In the genomic region with DNA sequence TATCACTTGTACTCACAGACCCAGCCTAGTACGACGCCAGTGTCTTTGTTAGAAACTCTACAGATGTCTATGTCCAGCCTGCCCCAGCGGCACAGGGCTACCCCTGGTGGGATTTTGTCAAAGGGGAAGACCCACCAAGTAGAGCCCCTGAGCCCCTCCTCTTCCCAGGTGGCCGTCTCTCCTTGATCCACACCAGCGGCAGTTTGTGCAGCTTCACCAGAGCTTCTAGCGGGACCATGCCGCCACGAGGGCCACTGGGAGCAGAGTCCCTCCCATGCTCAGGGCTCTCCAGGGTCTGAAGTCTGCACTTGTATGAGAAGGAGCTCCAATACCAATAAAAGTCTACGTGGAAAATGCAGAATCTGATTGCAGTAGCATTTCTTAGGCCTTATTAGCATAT, we compare ENCODE assay signal across 26 cellular contexts.
"Had no signal": no experiment of that assay in that cellular context is flagged by ENCODE, and none has a peak within 500 bp of the region (broad histone marks: within the 10 kb centered on the region; RNA-seq: fewer than 3 reads in every experiment).

No MANE protein-coding gene starts in this region.

- FAIRE-seq: astrocyte, colon, RCC 7860 had no signal

- H3K27ac Mint-ChIP-seq: activated CD8-positive, alpha-beta T cell treated with anti-CD3 and anti-CD28 coated beads for 36 hours; activated naive CD8-positive, alpha-beta T cell; activated T-cell treated with anti-CD3 and anti-CD28 coated beads, Interleukin-2, amount 50 U/mL, for 24 hours; activated T-helper 1 cell treated with anti-CD3 and anti-CD28 coated beads, Interleukin-12 subunit alpha, Interleukin-12 subunit beta, Interleukin-2, Interleukin-4 antibody, amounts not matched to agents 30 ng/mL and 10 ng/mL and 1 ng/mL, durations not matched to agents 14 hours and 24 hours and 36 hours had no signal

- H3K4me3 Mint-ChIP-seq: activated CD8-positive, alpha-beta T cell treated with anti-CD3 and anti-CD28 coated beads for 36 hours; activated naive CD8-positive, alpha-beta T cell; activated T-cell treated with anti-CD3 and anti-CD28 coated beads, Interleukin-2, amount 50 U/mL, for 24 hours; activated T-helper 1 cell treated with anti-CD3 and anti-CD28 coated beads, Interleukin-12 subunit alpha, Interleukin-12 subunit beta, Interleukin-2, Interleukin-4 antibody, amounts not matched to agents 30 ng/mL and 10 ng/mL and 1 ng/mL, durations not matched to agents 14 hours and 24 hours and 36 hours; T-helper 1 cell treated with Interleukin-12 subunit alpha and Interleukin-12 subunit beta and Interleukin-4 antibody, amounts not matched to agents 30 μg/mL and 1 μg/mL, for 36 hours had no signal

- H3K27me3 Mint-ChIP-seq: activated CD8-positive, alpha-beta T cell treated with anti-CD3 and anti-CD28 coated beads for 36 hours; activated naive CD8-positive, alpha-beta T cell; activated T-cell treated with anti-CD3 and anti-CD28 coated beads, Interleukin-2, amount 50 U/mL, for 24 hours had no signal

- ATAC-seq: activated CD4-positive, CD25-positive, alpha-beta regulatory T cell treated with anti-CD3 and anti-CD28 coated beads, Interleukin-2, amount 50 U/mL, for 24 hours; activated CD8-positive, alpha-beta T cell treated with anti-CD3 and anti-CD28 coated beads for 36 hours; PC-3 had no signal

- DNase-seq: activated CD4-positive, alpha-beta T cell treated with anti-CD3 and anti-CD28 coated beads for 4 hours; activated CD8-positive, alpha-beta T cell treated with anti-CD3 and anti-CD28 coated beads for 36 hours; activated effector memory CD4-positive, alpha-beta T cell treated with Interleukin-2 at 50 U/mL for 16 hours; activated naive CD4-positive, alpha-beta T cell; activated T-cell treated with anti-CD3 and anti-CD28 coated beads, Interleukin-2, amount 50 U/mL, for 24 hours; amygdala; cerebellar nuclear complex; Karpas-422; MM.1S; NCI-H1105 treated with DMSO at 0.1 percent for 48 hours; NCI-H1436 treated with DMSO at 0.1 percent for 48 hours; NCI-H187; NCI-H2081; NCI-H2171; NCI-H226; NCI-H526; NK-92 treated with Interleukin-12 subunit alpha and Interleukin-12 subunit beta, amount 100 ng/mL, for 24 hours; PC-3; SHP77 treated with DMSO at 0.1 percent for 48 hours had no signal
